ENCODE assay signal across 8 cellular contexts in genomic region chr9:94029932-94030317, GRCh38. TPM values are rescaled to one million over a fixed set of nuclear protein-coding genes. Genes with fewer than 3 reads are reported as not detected.
DNase-seq lines count a peak whose midpoint lies in the region; ATAC-seq, FAIRE-seq and TF ChIP-seq lines count a peak whose summit lies in the region.

No MANE protein-coding gene starts in this region.

- POLR2A ChIA-PET in HepG2 (lab: Yijun Ruan, JAX): no interaction called here

- H3K4me1 Mint-ChIP-seq in activated T-cell treated with anti-CD3 and anti-CD28 coated beads, Interleukin-2, amount 50 U/mL, for 4 hours (ENCODE audit: low read depth): peaks cover 15% of the 10 kb centered on the region
- peaks cover 21% of the 10 kb centered on the region for H3K4me1 Mint-ChIP-seq in activated naive CD8-positive, alpha-beta T cell treated with anti-CD3 and anti-CD28 coated beads for 36 hours

- TF ChIP-seq CTCF in HepG2 (CRISPR knock-in tag; IDR thresholded peaks at IDR 0.05) (no peak), thyroid gland (IDR thresholded peaks at IDR 0.05) (no peak)

- H2AFZ ChIP-seq in HepG2 (ENCODE audit: low read length): no peak overlapping the region

- H3K9me3 ChIP-seq in HepG2 (ENCODE audit: low read length) (peaks cover 4% of the 10 kb centered on the region; the same call in 1 of the 2 replicates), thyroid gland (no peaks in the 10 kb centered on the region)

- peak overlapping the region; percentile 88 for H3K9ac ChIP-seq in HepG2 (ENCODE audit: insufficient read depth, low read depth, low read length)

- no peak for FAIRE-seq in HepG2 (lab: Jason Lieb, UNC)

- intact Hi-C loops in HepG2 (cut with micrococcal nuclease; ENCODE audit: unreplicated experiment): no loop called here
- intact Hi-C loops in thyroid gland (cut with DNase I): no loop called here

- peak overlapping the region; percentile 98 for H3K4me3 Mint-ChIP-seq in activated T-cell treated with anti-CD3 and anti-CD28 coated beads, Interleukin-2, amount 50 U/mL, for 4 hours
- peak overlapping the region; percentile 97 for H3K4me3 Mint-ChIP-seq in activated naive CD8-positive, alpha-beta T cell treated with anti-CD3 and anti-CD28 coated beads for 36 hours

- H3K4me2 ChIP-seq in HepG2 (ENCODE audit: low read depth, low read length): peak overlapping the region; percentile 82

- CTCF ChIA-PET in HepG2 (lab: Yijun Ruan, JAX; ENCODE audit: low intra/inter-chr PET ratio, low total read pairs): no interaction called here

- H3K36me3 ChIP-seq in HepG2 (replicated peaks in 1 of 2; ENCODE audit: control insufficient read depth in 1 of 2, insufficient read depth in 2 of 2, low read length in 2 of 2): no peaks in the 10 kb centered on the region
- no peaks in the 10 kb centered on the region for H3K36me3 ChIP-seq in thyroid gland

- H3K4me3 ChIP-seq in HepG2 (replicated peaks in 1 of 3; ENCODE audit: insufficient read depth in 1 of 3, low read depth in 2 of 3, low read length in 3 of 3) (peak overlapping the region; percentile 73 to 92 (median 82)), thyroid gland (replicated peaks in 1 of 3) (peak overlapping the region; percentile 61 to 88 (median 74))

- H4K20me1 ChIP-seq in HepG2 (ENCODE audit: insufficient read depth, low read length): no peaks in the 10 kb centered on the region

- no peak for ATAC-seq in activated T-cell treated with anti-CD3 and anti-CD28 coated beads, Interleukin-2, amount 50 U/mL, for 4 hours
- ATAC-seq in HepG2: no peak
- no peak for ATAC-seq in HG03097 (IDR thresholded peaks at IDR 0.05; ENCODE audit: low FRiP score, unreplicated experiment)
- ATAC-seq in HG03135 (IDR thresholded peaks at IDR 0.05; ENCODE audit: unreplicated experiment): no peak
- no peak for ATAC-seq in GM18511 (IDR thresholded peaks at IDR 0.05; ENCODE audit: unreplicated experiment)

- TF ChIP-seq RAD21 in HepG2 (CRISPR knock-in tag; IDR thresholded peaks at IDR 0.05): no peak

- H3K27me3 ChIP-seq in HepG2 (ENCODE audit: control insufficient read depth in 1 of 2, insufficient read depth in 2 of 2, low read length in 2 of 2) (no peaks in the 10 kb centered on the region; a peak in 1 of 5 replicates), thyroid gland (no peaks in the 10 kb centered on the region)

- no peaks in the 10 kb centered on the region for H3K36me3 Mint-ChIP-seq in activated T-cell treated with anti-CD3 and anti-CD28 coated beads, Interleukin-2, amount 50 U/mL, for 4 hours (ENCODE audit: insufficient read depth)
- peaks cover 3% of the 10 kb centered on the region for H3K36me3 Mint-ChIP-seq in activated naive CD8-positive, alpha-beta T cell treated with anti-CD3 and anti-CD28 coated beads for 36 hours

- 0% methylated on average over 4 of the region's 6 CpGs for WGBS in HepG2 (ENCODE audit: low lambda C conversion rate)
- WGBS in thyroid gland, 2 donors: 28 to 32% methylated on average over 6 of the region's 6 CpGs

- DNase-seq in activated T-cell treated with anti-CD3 and anti-CD28 coated beads, Interleukin-2, amount 50 U/mL, for 4 hours: no peak
- DNase-seq in activated T-cell treated with anti-CD3 and anti-CD28 coated beads, Interleukin-2, amount 50 U/mL, for 48 hours: no peak
- DNase-seq in activated naive CD8-positive, alpha-beta T cell treated with anti-CD3 and anti-CD28 coated beads for 36 hours: no peak
- DNase-seq in HepG2 (ENCODE audit: low spot score): no peak
- no peak for DNase-seq in thyroid gland

- TF ChIP-seq EP300 in HepG2 (IDR thresholded peaks at IDR 0.05; ENCODE audit: low read depth in 2 of 2, low read length in 2 of 2): no peak
- no peak for TF ChIP-seq EP300 in HepG2 (CRISPR knock-in tag; IDR thresholded peaks at IDR 0.05; ENCODE audit: borderline replicate concordance)

- peak overlapping the region; percentile 86 for H3K27ac ChIP-seq in HepG2 (ENCODE audit: extremely low read length, insufficient read depth, low read length)
- peak overlapping the region in 2 of 3 donors; percentile 65 to 80 for H3K27ac ChIP-seq in thyroid gland

- H3K4me1 ChIP-seq in HepG2 (ENCODE audit: insufficient read depth, low read length): peaks cover 29% of the 10 kb centered on the region
- peaks cover 4 to 5% of the 10 kb centered on the region in 2 donors for H3K4me1 ChIP-seq in thyroid gland

- in situ Hi-C loops in HepG2 (cut with HindIII; ENCODE audit: extremely low pct_ligation_motif_present, low pct_unique_long_range_greater_than_20kb): no loop called here

- no TSS peak for BruUV-seq in HepG2 (replicated peaks; lab: Mats Ljungman, UMichigan)

- peak overlapping the region; percentile 94 for H3K27ac Mint-ChIP-seq in activated naive CD8-positive, alpha-beta T cell treated with anti-CD3 and anti-CD28 coated beads for 36 hours

- peaks cover 22% of the 10 kb centered on the region for H3K79me2 ChIP-seq in HepG2 (ENCODE audit: insufficient read depth, low read length)

- TF ChIP-seq POLR2A in HepG2 (IDR thresholded peaks at IDR 0.05; ENCODE audit: insufficient read depth in 1 of 2, low read depth in 2 of 2, low read length in 2 of 2) (no peak), thyroid gland (IDR thresholded peaks at IDR 0.05) (no peak)

- H3K9me3 Mint-ChIP-seq in activated T-cell treated with anti-CD3 and anti-CD28 coated beads, Interleukin-2, amount 50 U/mL, for 4 hours: no peaks in the 10 kb centered on the region
- peaks cover 5% of the 10 kb centered on the region for H3K9me3 Mint-ChIP-seq in activated naive CD8-positive, alpha-beta T cell treated with anti-CD3 and anti-CD28 coated beads for 36 hours

- H3K27me3 Mint-ChIP-seq in activated T-cell treated with anti-CD3 and anti-CD28 coated beads, Interleukin-2, amount 50 U/mL, for 4 hours (ENCODE audit: low read depth): no peaks in the 10 kb centered on the region
- H3K27me3 Mint-ChIP-seq in activated naive CD8-positive, alpha-beta T cell treated with anti-CD3 and anti-CD28 coated beads for 36 hours: peaks cover 8% of the 10 kb centered on the region

TF ChIP-seq in HepG2, 621 proteins besides CTCF, POLR2A, EP300 and RAD21 (continues in another document):
- 0 out of 2 replicates have a peak, but pooled peaks have one; percentile 15 for TF ChIP-seq ZFP82 (CRISPR knock-in tag; IDR thresholded peaks at IDR 0.05; ENCODE audit: borderline replicate concordance)
- TF ChIP-seq ZNF251 (CRISPR knock-in tag; IDR thresholded peaks at IDR 0.05): no peak

RNA-seq across cellular contexts. Expression of gene PTPDC1, which starts 54.3 kb away (rescaled TPM):
- 1 to 10 TPM; 4.5 to 5.9 (median 4.5) TPM for total RNA-seq in activated T-cell treated with anti-CD3 and anti-CD28 coated beads, Interleukin-2, amount 50 U/mL, for 4 hours
- 1 to 10 TPM; 5.8 to 6.0 TPM for total RNA-seq in activated naive CD8-positive, alpha-beta T cell treated with anti-CD3 and anti-CD28 coated beads for 36 hours
- total RNA-seq in HepG2 (2016; rRNA removed; fragmentation: Illumina TruSeq; extraction: Trizol) (5.2 and 6.1 TPM in 2 replicates), thyroid gland (10 to 100 TPM in 3 of 4 donors, 1 to 10 TPM in 1; 7.5 to 25.2 (median 10.8) TPM)
- total RNA-seq in HepG2 (2016; cell fraction: cytosol; rRNA removed; fragmentation: Illumina TruSeq; extraction: Trizol; ENCODE audit: low read depth): 2.1 and 2.6 TPM in 2 replicates
- total RNA-seq in HepG2 (2016; cell fraction: insoluble cytoplasmic fraction; rRNA removed; fragmentation: Illumina TruSeq; extraction: Trizol): 4.5 and 6.2 TPM in 2 replicates
- total RNA-seq in HepG2 (2016; cell fraction: membrane; rRNA removed; fragmentation: Illumina TruSeq; extraction: Trizol): 4.3 and 4.6 TPM in 2 replicates
- total RNA-seq in HepG2 (2016; cell fraction: nucleus; rRNA removed; fragmentation: Illumina TruSeq; extraction: Trizol): 14.0 and 15.5 TPM in 2 replicates
- 6.9 and 8.6 TPM in 2 replicates for polyA plus RNA-seq in HepG2 (2011; rRNA removed)
- polyA plus RNA-seq in HepG2 (2011; cell fraction: cytosol; rRNA removed): 2.7 and 3.2 TPM in 2 replicates
- polyA plus RNA-seq in HepG2 (2011; cell fraction: nucleus; rRNA removed): 18.2 and 19.4 TPM in 2 replicates
- 3.9 and 4.0 TPM in 2 replicates for polyA plus RNA-seq in HepG2 (2012)
- polyA plus RNA-seq in HepG2 (2016; cell fraction: cytosol; fragmentation: Illumina TruSeq; extraction: Trizol; ENCODE audit: low read depth): 0.62 and 0.63 TPM in 2 replicates
- 3.2 and 3.6 TPM in 2 replicates for polyA plus RNA-seq in HepG2 (2016; cell fraction: insoluble cytoplasmic fraction; fragmentation: Illumina TruSeq; extraction: Trizol; ENCODE audit: low read depth)
- polyA plus RNA-seq in HepG2 (2016; cell fraction: membrane; fragmentation: Illumina TruSeq; extraction: Trizol; ENCODE audit: low read depth): 1.7 and 2.0 TPM in 2 replicates
- polyA plus RNA-seq in HepG2 (2016; cell fraction: nucleus; fragmentation: Illumina TruSeq; extraction: Trizol; ENCODE audit: insufficient read depth, low read depth): 16.3 and 16.6 TPM in 2 replicates
- 8.4 and 10.0 TPM in 2 replicates for polyA minus RNA-seq in HepG2 (2011; rRNA and poly(A)+ RNA removed; ENCODE audit: low replicate concordance)
- 3.9 and 4.9 TPM in 2 replicates for polyA minus RNA-seq in HepG2 (2011; cell fraction: cytosol; rRNA and poly(A)+ RNA removed)
- polyA minus RNA-seq in HepG2 (2011; cell fraction: nucleus; rRNA and poly(A)+ RNA removed): 28.6 and 30.5 TPM in 2 replicates
